In the genomic region with DNA sequence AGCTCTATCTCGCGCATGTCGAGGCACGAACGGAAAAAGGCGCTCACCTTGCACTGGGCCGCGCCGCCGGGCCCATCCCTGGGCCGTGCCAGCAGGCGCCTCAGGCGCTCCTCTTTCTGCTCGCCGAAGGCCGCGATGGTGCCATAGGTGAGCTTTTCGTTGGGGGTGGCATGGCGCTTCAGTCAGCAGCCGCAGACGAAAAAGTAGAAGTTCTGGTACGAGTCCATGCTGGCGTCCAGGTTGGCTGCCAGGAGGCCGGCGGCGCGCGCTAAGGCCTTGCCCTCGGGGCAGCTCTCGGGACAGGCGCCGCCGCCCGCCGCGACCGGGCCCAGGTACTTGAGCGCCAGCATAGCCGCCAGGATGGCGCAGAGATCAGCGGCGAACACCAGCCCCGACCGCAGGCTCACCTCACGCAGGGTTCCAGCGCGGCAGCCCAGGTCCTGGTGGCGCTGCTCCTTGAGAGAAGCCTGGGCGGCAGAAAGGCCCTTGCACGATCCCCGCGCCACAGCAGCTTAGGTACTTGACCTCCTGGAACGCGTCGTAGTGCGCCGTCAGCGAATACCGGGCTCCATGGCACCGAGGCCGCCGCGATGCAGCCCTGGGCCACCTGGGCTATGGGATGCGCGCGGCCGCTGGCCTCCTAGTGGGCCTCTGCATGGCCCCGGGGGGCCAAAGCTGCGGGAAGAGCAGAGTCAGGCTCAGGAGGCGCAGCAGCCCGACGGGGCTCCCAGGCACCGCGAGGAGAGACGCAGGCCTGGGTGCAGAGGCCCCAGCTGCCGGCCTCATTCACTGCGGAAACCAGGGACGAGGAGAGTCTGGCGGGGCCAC, we compare ENCODE assay signal across 11 cellular contexts. TPM values are rescaled to one million over a fixed set of nuclear protein-coding genes. Genes with fewer than 3 reads are reported as not detected.
DNase-seq lines count a peak whose midpoint lies in the region; ATAC-seq and TF ChIP-seq lines count a peak whose summit lies in the region.
"Had no signal": no experiment of that assay in that cellular context is flagged by ENCODE, and none has a peak within 500 bp of the region (broad histone marks: within the 10 kb centered on the region; RNA-seq: fewer than 3 reads in every experiment).

No MANE protein-coding gene starts in this region.

- H3K36me3 Mint-ChIP-seq in dendritic cell treated with granulocyte-macrophage colony-stimulating factor and Interleukin-4, amounts not matched to agents 40 ng/mL and 50 ng/mL, for 4 days (ENCODE audit: low read depth), result no peaks in the 10 kb centered on the region
- H3K36me3 Mint-ChIP-seq in naive thymus-derived CD4-positive, alpha-beta T cell, result peaks cover 0 to 8% (median 0%) of the 10 kb centered on the region in 5 donors

- H3K27me3 ChIP-seq in cardiac muscle cell (peaks cover 97% of the 10 kb centered on the region), right atrium auricular region (peaks cover 0 to 26% of the 10 kb centered on the region in 2 donors), vagina (peaks cover 11% of the 10 kb centered on the region)
- H3K27me3 ChIP-seq in naive thymus-derived CD4-positive, alpha-beta T cell (ENCODE audit: control insufficient read depth in 2 of 2, insufficient read depth in 2 of 2, low read length in 2 of 2), result no peaks in the 10 kb centered on the region

- no peak for ATAC-seq in naive thymus-derived CD4-positive, alpha-beta T cell
- no peak for ATAC-seq in HG03135 (IDR thresholded peaks at IDR 0.05; ENCODE audit: unreplicated experiment)

- no peak for TF ChIP-seq CTCF in cardiac muscle cell (IDR thresholded peaks at IDR 0.05; ENCODE audit: low read depth, low read length)
- TF ChIP-seq CTCF in right atrium auricular region (IDR thresholded peaks at IDR 0.05), result no peak
- no peak for TF ChIP-seq CTCF in vagina (IDR thresholded peaks at IDR 0.05)

- H3K27ac ChIP-seq in cardiac muscle cell, result no peak overlapping the region
- no peak overlapping the region for H3K27ac ChIP-seq in right atrium auricular region
- H3K27ac ChIP-seq in naive thymus-derived CD4-positive, alpha-beta T cell (ENCODE audit: low read depth, low read length), result no peak overlapping the region
- no peak overlapping the region for H3K27ac ChIP-seq in vagina
- H3K27ac ChIP-seq: skin epidermis had no signal

- H3K4me3 ChIP-seq in cardiac muscle cell (peak overlapping the region; percentile 5), right atrium auricular region (peak overlapping the region in 1 of 2 donors; percentile 40), vagina (peak overlapping the region; percentile 5 to 35)
- H3K4me3 ChIP-seq in naive thymus-derived CD4-positive, alpha-beta T cell (ENCODE audit: low read length), result no peak overlapping the region

- peak overlapping the region; percentile 55 for H3K4me3 Mint-ChIP-seq in dendritic cell treated with granulocyte-macrophage colony-stimulating factor and Interleukin-4, amounts not matched to agents 40 ng/mL and 50 ng/mL, for 4 days
- H3K4me3 Mint-ChIP-seq in naive thymus-derived CD4-positive, alpha-beta T cell, result peak overlapping the region in 8 of 10 donors; percentile 52 to 73 (median 70)

- peaks cover 74% of the 10 kb centered on the region for H3K27me3 Mint-ChIP-seq in dendritic cell treated with granulocyte-macrophage colony-stimulating factor and Interleukin-4, amounts not matched to agents 40 ng/mL and 50 ng/mL, for 4 days
- peaks cover 34 to 68% (median 43%) of the 10 kb centered on the region in 5 donors for H3K27me3 Mint-ChIP-seq in naive thymus-derived CD4-positive, alpha-beta T cell

- POLR2A ChIA-PET in naive thymus-derived CD4-positive, alpha-beta T cell (lab: Charles Lee), result no interaction called here

- no peak for TF ChIP-seq POLR2A in vagina (IDR thresholded peaks at IDR 0.05)

- DNase-seq in cardiac muscle cell (ENCODE audit: low read depth in 1 of 2, low spot score in 1 of 2) (peak in 1 of 2 donors; percentile 23), right atrium auricular region (ENCODE audit: low spot score) (no peak), vagina (ENCODE audit: extremely low spot score in 2 of 2) (no peak), foreskin melanocyte (no peak), C1 segment of cervical spinal cord (lab: John Stamatoyannopoulos, UW) (no peak)
- DNase-seq in naive thymus-derived CD4-positive, alpha-beta T cell, result no peak
- DNase-seq: NCI-H1930 had no signal

- H3K36me3 ChIP-seq in cardiac muscle cell (no peaks in the 10 kb centered on the region), right atrium auricular region (no peaks in the 10 kb centered on the region), vagina (no peaks in the 10 kb centered on the region)
- H3K36me3 ChIP-seq in naive thymus-derived CD4-positive, alpha-beta T cell (ENCODE audit: control insufficient read depth in 2 of 3, insufficient read depth in 3 of 3, low read length in 3 of 3), result no peaks in the 10 kb centered on the region

- H3K27ac Mint-ChIP-seq in dendritic cell treated with granulocyte-macrophage colony-stimulating factor and Interleukin-4, amounts not matched to agents 40 ng/mL and 50 ng/mL, for 4 days, result no peak overlapping the region
- no peak overlapping the region for H3K27ac Mint-ChIP-seq in naive thymus-derived CD4-positive, alpha-beta T cell

- H3K4me1 ChIP-seq in cardiac muscle cell (ENCODE audit: low read depth), result no peaks in the 10 kb centered on the region
- H3K4me1 ChIP-seq in right atrium auricular region, result peaks cover 0 to 30% of the 10 kb centered on the region in 2 donors
- peaks cover 0 to 10% of the 10 kb centered on the region in 2 donors for H3K4me1 ChIP-seq in naive thymus-derived CD4-positive, alpha-beta T cell (ENCODE audit: control insufficient read depth in 2 of 2, insufficient read depth in 2 of 2, low read length in 2 of 2)
- H3K4me1 ChIP-seq in vagina, result peaks cover 29% of the 10 kb centered on the region

- H3K4me1 Mint-ChIP-seq in dendritic cell treated with granulocyte-macrophage colony-stimulating factor and Interleukin-4, amounts not matched to agents 40 ng/mL and 50 ng/mL, for 4 days (ENCODE audit: low read depth), result peaks cover 7% of the 10 kb centered on the region
- peaks cover 0 to 19% (median 12%) of the 10 kb centered on the region in 7 donors for H3K4me1 Mint-ChIP-seq in naive thymus-derived CD4-positive, alpha-beta T cell

- H3K9me3 ChIP-seq in cardiac muscle cell (ENCODE audit: low read depth), result no peaks in the 10 kb centered on the region
- peaks cover 0 to 11% of the 10 kb centered on the region in 2 donors for H3K9me3 ChIP-seq in right atrium auricular region
- H3K9me3 ChIP-seq in naive thymus-derived CD4-positive, alpha-beta T cell (ENCODE audit: control insufficient read depth in 2 of 3, low read length in 3 of 3), result no peaks in the 10 kb centered on the region
- no peaks in the 10 kb centered on the region for H3K9me3 ChIP-seq in vagina

- H3K9me3 Mint-ChIP-seq in dendritic cell treated with granulocyte-macrophage colony-stimulating factor and Interleukin-4, amounts not matched to agents 40 ng/mL and 50 ng/mL, for 4 days, result peaks cover 21% of the 10 kb centered on the region
- peaks cover 0 to 10% (median 4%) of the 10 kb centered on the region in 11 donors for H3K9me3 Mint-ChIP-seq in naive thymus-derived CD4-positive, alpha-beta T cell

- CTCF ChIA-PET in naive thymus-derived CD4-positive, alpha-beta T cell (lab: Charles Lee), result no interaction called here

- intact Hi-C loops in dendritic cell treated with granulocyte-macrophage colony-stimulating factor and Interleukin-4, amounts not matched to agents 40 ng/mL and 50 ng/mL, for 4 days (cut with micrococcal nuclease), result no loop called here
- intact Hi-C loops in naive thymus-derived CD4-positive, alpha-beta T cell (cut with micrococcal nuclease), result no loop called here
- intact Hi-C loops in vagina (cut with DNase I), result no loop called here

RNA-seq across cellular contexts. Expression of gene ALPG, which starts 12.8 kb away (rescaled TPM):
- total RNA-seq in cardiac muscle cell (not detected in 2 replicates), right atrium auricular region (not detected), vagina (not detected)
- not detected in 2 replicates for polyA plus RNA-seq in cardiac muscle cell
- total RNA-seq in naive thymus-derived CD4-positive, alpha-beta T cell, result not detected
- polyA plus RNA-seq in naive thymus-derived CD4-positive, alpha-beta T cell, result not detected
- total RNA-seq: ureter had no signal

RNA-seq across cellular contexts. Expression of gene ALPI, which starts 36.5 kb away (rescaled TPM):
- total RNA-seq in cardiac muscle cell, result not detected in 2 replicates
- not detected in 2 replicates for polyA plus RNA-seq in cardiac muscle cell
- not detected for total RNA-seq in right atrium auricular region
- not detected for total RNA-seq in naive thymus-derived CD4-positive, alpha-beta T cell
- polyA plus RNA-seq in naive thymus-derived CD4-positive, alpha-beta T cell, result not detected
- not detected for total RNA-seq in vagina
- total RNA-seq: ureter had no signal

RNA-seq across cellular contexts. Expression of gene ALPP, which starts 40.9 kb away (rescaled TPM):
- total RNA-seq in cardiac muscle cell, result not detected in 2 replicates
- polyA plus RNA-seq in cardiac muscle cell, result not detected in 2 replicates
- not detected for total RNA-seq in right atrium auricular region
- under 1 TPM in 2 of 5 experiments, not detected in 3; 0.24 TPM for total RNA-seq in naive thymus-derived CD4-positive, alpha-beta T cell
- not detected for polyA plus RNA-seq in naive thymus-derived CD4-positive, alpha-beta T cell
- total RNA-seq in vagina, result not detected
- total RNA-seq: ureter had no signal
